Comparison of ENCODE assay signal across 12 cellular contexts in the genomic region with DNA sequence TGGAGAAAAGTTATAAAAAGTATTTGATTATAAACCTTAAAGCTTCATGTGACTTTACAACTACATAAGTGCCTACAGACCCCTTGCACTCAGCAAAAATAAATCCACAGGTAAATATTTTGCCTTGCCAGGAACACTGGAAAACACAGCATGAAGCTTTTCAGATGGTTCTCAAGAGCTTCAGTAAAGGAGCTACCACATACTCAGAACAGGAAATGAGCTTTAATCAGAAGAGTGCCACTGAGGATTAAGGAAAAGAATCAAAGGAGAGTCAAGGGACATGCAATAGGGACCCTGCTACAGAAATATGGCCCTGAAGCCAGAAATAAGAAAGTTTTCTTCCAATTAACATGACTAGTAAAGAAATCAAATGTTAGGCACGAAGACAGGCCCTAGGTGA. TPM values are rescaled to one million over a fixed set of nuclear protein-coding genes. Genes with fewer than 3 reads are reported as not detected.
DNase-seq lines count a peak whose midpoint lies in the region; ATAC-seq, FAIRE-seq and TF ChIP-seq lines count a peak whose summit lies in the region.
"Had no signal": no experiment of that assay in that cellular context is flagged by ENCODE, and none has a peak within 500 bp of the region (broad histone marks: within the 10 kb centered on the region; RNA-seq: fewer than 3 reads in every experiment).

No MANE protein-coding gene starts in this region.

- TF ChIP-seq POLR2A in heart left ventricle (IDR thresholded peaks at IDR 0.05) (no peak), tibial nerve (IDR thresholded peaks at IDR 0.05) (no peak)

- H3K36me3 ChIP-seq in heart left ventricle, result peaks cover 0 to 30% (median 24%) of the 10 kb centered on the region in 9 donors
- no peaks in the 10 kb centered on the region for H3K36me3 ChIP-seq in kidney (ENCODE audit: control insufficient read depth in 1 of 2, insufficient read depth in 2 of 2, low read length in 2 of 2)
- peaks cover 0 to 26% (median 0%) of the 10 kb centered on the region in 3 donors for H3K36me3 ChIP-seq in tibial nerve
- H3K36me3 ChIP-seq: BLaER1 had no signal

- intact Hi-C loops in heart left ventricle (cut with DNase I), result loop anchor here in 2 of 10 donors (10.0 kb wide), 1 partner anchor 69 kb away; a partner anchor contains a TSS
- intact Hi-C loops in left cardiac atrium (cut with DNase I), result no loop called here
- intact Hi-C loops in kidney (cut with DNase I), result no loop called here

- H3K9me3 ChIP-seq in heart left ventricle, result no peaks in the 10 kb centered on the region
- peaks cover 0 to 2% of the 10 kb centered on the region in 2 donors for H3K9me3 ChIP-seq in kidney (ENCODE audit: control insufficient read depth in 1 of 2, low read length in 2 of 2)
- peaks cover 0 to 5% (median 0%) of the 10 kb centered on the region in 4 donors for H3K9me3 ChIP-seq in tibial nerve

- peak in 1 of 4 donors; percentile 39 for ATAC-seq in heart left ventricle
- ATAC-seq in left cardiac atrium, result no peak

- H3K4me3 Mint-ChIP-seq in activated CD4-positive, alpha-beta memory T cell treated with anti-CD3 and anti-CD28 coated beads, Interleukin-2, amount 10 ng/mL, durations not matched to agents 7 days and 5 days, result peak overlapping the region; percentile 90

- no peaks in the 10 kb centered on the region for H3K27me3 ChIP-seq in heart left ventricle
- no peaks in the 10 kb centered on the region for H3K27me3 ChIP-seq in tibial nerve
- H3K27me3 ChIP-seq: BLaER1 had no signal

- no peak overlapping the region for H3K9ac ChIP-seq in kidney (ENCODE audit: low read length in 2 of 2)
- H3K9ac ChIP-seq: BLaER1 had no signal

- TF ChIP-seq CTCF in heart left ventricle (IDR thresholded peaks at IDR 0.05) (no peak), kidney (IDR thresholded peaks at IDR 0.05; ENCODE audit: borderline replicate concordance, extremely low read depth, insufficient read depth) (no peak), tibial nerve (IDR thresholded peaks at IDR 0.05) (no peak)

- DNase-seq in heart left ventricle (no peak), left cardiac atrium (no peak), kidney (no peak), tibial nerve (ENCODE audit: low spot score in 2 of 2) (no peak), hepatic stellate cell (ENCODE audit: low spot score) (no peak), SHP77 treated with DMSO at 0.1 percent for 48 hours (lab: John Stamatoyannopoulos, UW) (no peak)
- DNase-seq in activated CD4-positive, alpha-beta memory T cell treated with anti-CD3 and anti-CD28 coated beads, Interleukin-2, amount 10 ng/mL, durations not matched to agents 7 days and 5 days, result no peak
- no peak for DNase-seq in stimulated activated naive CD4-positive, alpha-beta T cell treated with Interleukin-2 at 50 U/mL for 16 hours (lab: John Stamatoyannopoulos, UW)
- DNase-seq: dermis blood vessel endothelial cell had no signal

- peaks cover 79% of the 10 kb centered on the region for H3K36me3 Mint-ChIP-seq in activated CD4-positive, alpha-beta memory T cell treated with anti-CD3 and anti-CD28 coated beads, Interleukin-2, amount 10 ng/mL, durations not matched to agents 7 days and 5 days (ENCODE audit: low read depth)

- CTCF ChIA-PET in activated CD4-positive, alpha-beta memory T cell treated with anti-CD3 and anti-CD28 coated beads, Interleukin-2, amount 10 ng/mL, durations not matched to agents 7 days and 5 days (lab: Charles Lee), result interaction anchor here (1.1 kb wide), 1 partner anchor 9 kb away, joined by 5 read pairs; no protein-coding TSS in a partner anchor

- no peak for TF ChIP-seq EP300 in tibial nerve (IDR thresholded peaks at IDR 0.05)

- H3K4me3 ChIP-seq in heart left ventricle, result peak overlapping the region in 9 of 12 donors; percentile 37 to 66 (median 55)
- peak overlapping the region; percentile 57 to 59 for H3K4me3 ChIP-seq in kidney (ENCODE audit: low read length in 2 of 2)
- peak overlapping the region in 3 of 4 donors; percentile 15 to 48 (median 44) for H3K4me3 ChIP-seq in tibial nerve
- H3K4me3 ChIP-seq: BLaER1 had no signal

- H3K27me3 Mint-ChIP-seq in activated CD4-positive, alpha-beta memory T cell treated with anti-CD3 and anti-CD28 coated beads, Interleukin-2, amount 10 ng/mL, durations not matched to agents 7 days and 5 days, result no peaks in the 10 kb centered on the region

- H3K4me1 ChIP-seq in heart left ventricle (peaks cover 0 to 71% (median 3%) of the 10 kb centered on the region in 12 donors), kidney (ENCODE audit: control insufficient read depth in 1 of 2, insufficient read depth in 1 of 2, low read depth in 1 of 2, low read length in 2 of 2) (no peaks in the 10 kb centered on the region), tibial nerve (peaks cover 0 to 21% (median 0%) of the 10 kb centered on the region in 4 donors)

- H3K4me1 Mint-ChIP-seq in activated CD4-positive, alpha-beta memory T cell treated with anti-CD3 and anti-CD28 coated beads, Interleukin-2, amount 10 ng/mL, durations not matched to agents 7 days and 5 days, result peaks cover 42% of the 10 kb centered on the region

- peak overlapping the region; percentile 87 for H3K27ac Mint-ChIP-seq in activated CD4-positive, alpha-beta memory T cell treated with anti-CD3 and anti-CD28 coated beads, Interleukin-2, amount 10 ng/mL, durations not matched to agents 7 days and 5 days

- H3K27ac ChIP-seq in heart left ventricle (peak overlapping the region in 6 of 12 donors; percentile 70 to 96 (median 76)), kidney (ENCODE audit: low read depth in 2 of 2, low read length in 2 of 2) (peak overlapping the region in 1 of 2 donors; percentile 17), tibial nerve (peak overlapping the region in 3 of 4 donors; percentile 65 to 79 (median 72))
- H3K27ac ChIP-seq: BLaER1, KMS-11 had no signal

- WGBS in heart left ventricle, 4 donors, result 78 to 96% (median 90%) methylated on average over 1 of the region's 1 CpG
- 77 to 83% methylated on average over 1 of the region's 1 CpG for WGBS in tibial nerve, 2 donors

- FAIRE-seq in kidney (lab: Jason Lieb, UNC), result no peak

- POLR2A ChIA-PET in activated CD4-positive, alpha-beta memory T cell treated with anti-CD3 and anti-CD28 coated beads, Interleukin-2, amount 10 ng/mL, durations not matched to agents 7 days and 5 days (lab: Charles Lee), result interaction anchor here (0.7 to 1.0 kb wide), 5 partner anchors 10 to 99 kb away, joined by 3 to 7 read pairs (median 3); a partner anchor contains a TSS

- H3K9me3 Mint-ChIP-seq in activated CD4-positive, alpha-beta memory T cell treated with anti-CD3 and anti-CD28 coated beads, Interleukin-2, amount 10 ng/mL, durations not matched to agents 7 days and 5 days, result peaks cover 2% of the 10 kb centered on the region

RNA-seq across cellular contexts. Expression of a gene that starts 1.2 kb away (rescaled TPM):
- total RNA-seq in heart left ventricle (10 to 100 TPM in 2 of 9 donors, 1 to 10 TPM in 7; 2.8 to 68.4 (median 7.8) TPM), left cardiac atrium (10 to 100 TPM; 12.6 to 22.7 TPM), kidney (38.6 TPM), tibial nerve (10 to 100 TPM in 1 of 4 donors, 1 to 10 TPM in 3; 8.5 to 15.0 (median 8.9) TPM)
- polyA plus RNA-seq in heart left ventricle (1 to 10 TPM; 4.8 to 8.6 TPM), kidney (ENCODE audit: insufficient read depth, low read depth, low replicate concordance) (9.7 TPM)
- 100 to 1,000 TPM; 130 to 132 TPM for total RNA-seq in activated CD4-positive, alpha-beta memory T cell treated with anti-CD3 and anti-CD28 coated beads, Interleukin-2, amount 10 ng/mL, durations not matched to agents 7 days and 5 days

RNA-seq across cellular contexts. Expression of a gene that starts 10.8 kb away (rescaled TPM):
- total RNA-seq in heart left ventricle (1 to 10 TPM in 1 of 9 donors, under 1 TPM in 1, not detected in 7; 0.45 to 2.7 TPM), left cardiac atrium (under 1 TPM in 1 of 2 donors, not detected in 1; 0.18 TPM), kidney (0.91 TPM), tibial nerve (under 1 TPM in 1 of 4 donors, not detected in 3; 0.30 TPM)
- polyA plus RNA-seq in heart left ventricle (under 1 TPM in 1 of 2 donors, not detected in 1; 0.10 TPM), kidney (ENCODE audit: insufficient read depth, low read depth, low replicate concordance) (not detected)
- under 1 TPM in 1 of 2 experiments, not detected in 1; 0.30 TPM for total RNA-seq in activated CD4-positive, alpha-beta memory T cell treated with anti-CD3 and anti-CD28 coated beads, Interleukin-2, amount 10 ng/mL, durations not matched to agents 7 days and 5 days
- total RNA-seq: dermis blood vessel endothelial cell, osteocyte had no signal

RNA-seq across cellular contexts. Expression of a gene that starts 11.4 kb away (rescaled TPM):
- total RNA-seq in heart left ventricle, result 10 to 100 TPM in 2 of 9 donors, 1 to 10 TPM in 7; 3.9 to 43.6 (median 7.7) TPM
- 10 to 100 TPM; 12.8 to 19.4 TPM for polyA plus RNA-seq in heart left ventricle
- total RNA-seq in left cardiac atrium, result 10 to 100 TPM in 1 of 2 donors, 1 to 10 TPM in 1; 6.5 to 13.3 TPM
- total RNA-seq in activated CD4-positive, alpha-beta memory T cell treated with anti-CD3 and anti-CD28 coated beads, Interleukin-2, amount 10 ng/mL, durations not matched to agents 7 days and 5 days, result 100 to 1,000 TPM in 1 of 2 experiments, 10 to 100 TPM in 1; 98.1 to 101 TPM
- total RNA-seq in kidney, result 16.2 TPM
- polyA plus RNA-seq in kidney (ENCODE audit: insufficient read depth, low read depth, low replicate concordance), result 24.4 TPM
- 10 to 100 TPM in 3 of 4 donors, 1 to 10 TPM in 1; 1.5 to 21.6 (median 17.1) TPM for total RNA-seq in tibial nerve
